In genomic region chr7:47991741-47992311, GRCh38 we compare ENCODE assay signal across 8 cellular contexts. TPM values are rescaled to one million over a fixed set of nuclear protein-coding genes. Genes with fewer than 3 reads are reported as not detected.
DNase-seq lines count a peak whose midpoint lies in the region; ATAC-seq and TF ChIP-seq lines count a peak whose summit lies in the region.

No MANE protein-coding gene starts in this region.

- H3K4me3 ChIP-seq in HL-60 (replicated peaks; ENCODE audit: insufficient read depth, low read length) (peak overlapping the region; percentile 59), ovary (peak overlapping the region; percentile 37), thymus (ENCODE audit: low read length) (peak overlapping the region; percentile 65)

- TF ChIP-seq EP300 in ovary (IDR thresholded peaks at IDR 0.05) = no peak

- H3K4me3 Mint-ChIP-seq in activated naive CD4-positive, alpha-beta T cell treated with anti-CD3 and anti-CD28 coated beads, Interleukin-2, amount 10 ng/mL, durations not matched to agents 7 days and 5 days = peak overlapping the region; percentile 79
- peak overlapping the region; percentile 88 for H3K4me3 Mint-ChIP-seq in glutamatergic neuron (ENCODE audit: unreplicated experiment)

- H3K4me1 Mint-ChIP-seq in activated naive CD4-positive, alpha-beta T cell treated with anti-CD3 and anti-CD28 coated beads, Interleukin-2, amount 10 ng/mL, durations not matched to agents 7 days and 5 days = peaks cover 23% of the 10 kb centered on the region
- H3K4me1 Mint-ChIP-seq in glutamatergic neuron (ENCODE audit: low read depth, unreplicated experiment) = peaks cover 23% of the 10 kb centered on the region

- CTCF ChIA-PET in activated naive CD4-positive, alpha-beta T cell treated with anti-CD3 and anti-CD28 coated beads, Interleukin-2, amount 10 ng/mL, durations not matched to agents 7 days and 5 days (lab: Charles Lee) = interaction anchor here (0.7 to 3.5 kb wide), 23 partner anchors 9 to 163 kb away, joined by 3 to 84 read pairs (median 4); partner anchors contain the start of gene UPP1

- WGBS in ovary, 3 donors = 8 to 20% (median 13%) methylated on average over 26 of the region's 26 CpGs
- 1% methylated on average over 26 of the region's 26 CpGs for WGBS in thymus

- peak overlapping the region; percentile 91 for H3K27ac Mint-ChIP-seq in activated naive CD4-positive, alpha-beta T cell treated with anti-CD3 and anti-CD28 coated beads, Interleukin-2, amount 10 ng/mL, durations not matched to agents 7 days and 5 days
- H3K27ac Mint-ChIP-seq in glutamatergic neuron (ENCODE audit: unreplicated experiment) = peak overlapping the region; percentile 96

- H3K27me3 ChIP-seq in HL-60 (ENCODE audit: insufficient read depth, poor library complexity, severe bottlenecking) = no peaks in the 10 kb centered on the region
- H3K27me3 ChIP-seq in ovary = no peaks in the 10 kb centered on the region
- no peaks in the 10 kb centered on the region for H3K27me3 ChIP-seq in thymus (ENCODE audit: control insufficient read depth, insufficient read depth)

- H3K9me3 ChIP-seq in ovary = no peaks in the 10 kb centered on the region
- H3K9me3 ChIP-seq in thymus (ENCODE audit: control insufficient read depth) = no peaks in the 10 kb centered on the region

- no peaks in the 10 kb centered on the region for H3K4me1 ChIP-seq in ovary (ENCODE audit: insufficient read depth)
- no peaks in the 10 kb centered on the region for H3K4me1 ChIP-seq in thymus (ENCODE audit: control insufficient read depth, insufficient read depth, low read length)

- no peak for TF ChIP-seq POLR2A in ovary (IDR thresholded peaks at IDR 0.05)

- peak; percentile 86 for DNase-seq in Caki2 (ENCODE audit: low read depth)
- DNase-seq in HL-60 (ENCODE audit: low read depth in 1 of 2, low spot score in 1 of 2) = peak; percentile 57 to 91
- DNase-seq in SHP77 (lab: John Stamatoyannopoulos, UW) = peak; percentile 94 to 96
- DNase-seq in activated naive CD4-positive, alpha-beta T cell treated with anti-CD3 and anti-CD28 coated beads, Interleukin-2, amount 10 ng/mL, durations not matched to agents 7 days and 5 days = peak; percentile 94
- peak; percentile 92 for DNase-seq in glutamatergic neuron
- DNase-seq in ovary = peak; percentile 52 to 78 (median 62)

- H3K36me3 ChIP-seq in ovary (no peaks in the 10 kb centered on the region), thymus (ENCODE audit: control insufficient read depth, insufficient read depth) (no peaks in the 10 kb centered on the region)

- in situ Hi-C loops in Caki2 (cut with HindIII; ENCODE audit: low pct_unique_long_range_greater_than_20kb, low sequenced_read_pairs) = no loop called here

- intact Hi-C loops in ovary (cut with DNase I) = loop anchor here in 2 of 4 donors (5.0 to 10.0 kb wide), 3 partner anchors 47 to 115 kb away; partner anchors contain the start of gene PKD1L1 (in 1 of the 2)

- peak; percentile 98 for ATAC-seq in GM19467 (IDR thresholded peaks at IDR 0.05; ENCODE audit: unreplicated experiment)

- TF ChIP-seq CTCF in HL-60 (IDR thresholded peaks at IDR 0.05; ENCODE audit: insufficient read depth, low read length) (peak; percentile 57), glutamatergic neuron (IDR thresholded peaks at IDR 0.05; ENCODE audit: partially characterized antibody, unreplicated experiment) (no peak), ovary (IDR thresholded peaks at IDR 0.05) (peak in 1 of 3 donors; percentile 47)

- H3K27me3 Mint-ChIP-seq in activated naive CD4-positive, alpha-beta T cell treated with anti-CD3 and anti-CD28 coated beads, Interleukin-2, amount 10 ng/mL, durations not matched to agents 7 days and 5 days = no peaks in the 10 kb centered on the region
- no peaks in the 10 kb centered on the region for H3K27me3 Mint-ChIP-seq in glutamatergic neuron (ENCODE audit: unreplicated experiment)

- H3K27ac ChIP-seq in HL-60 (replicated peaks) = peak overlapping the region; percentile 68
- no peak overlapping the region for H3K27ac ChIP-seq in ovary
- H3K27ac ChIP-seq in thymus (ENCODE audit: low read depth) = peak overlapping the region; percentile 97

- H3K9me3 Mint-ChIP-seq in activated naive CD4-positive, alpha-beta T cell treated with anti-CD3 and anti-CD28 coated beads, Interleukin-2, amount 10 ng/mL, durations not matched to agents 7 days and 5 days = peaks cover 2% of the 10 kb centered on the region
- peaks cover 3% of the 10 kb centered on the region for H3K9me3 Mint-ChIP-seq in glutamatergic neuron (ENCODE audit: unreplicated experiment)

- H3K36me3 Mint-ChIP-seq in activated naive CD4-positive, alpha-beta T cell treated with anti-CD3 and anti-CD28 coated beads, Interleukin-2, amount 10 ng/mL, durations not matched to agents 7 days and 5 days = peaks cover 2% of the 10 kb centered on the region
- H3K36me3 Mint-ChIP-seq in glutamatergic neuron (ENCODE audit: unreplicated experiment) = no peaks in the 10 kb centered on the region

RNA-seq across cellular contexts. Expression of gene HUS1, which starts 12.4 kb away (rescaled TPM):
- total RNA-seq in Caki2 (2014; rRNA removed; shearing (Covaris generic); ENCODE audit: low replicate concordance) = 5.1 and 8.7 TPM in 2 replicates
- total RNA-seq in glutamatergic neuron (ENCODE audit: unreplicated experiment) = 40.6 TPM
- total RNA-seq in ovary = 10 to 100 TPM; 10.3 to 27.2 (median 20.7) TPM
- 10 to 100 TPM; 10.0 to 21.4 TPM for polyA plus RNA-seq in ovary
- 10.5 TPM for polyA plus RNA-seq in thymus

RNA-seq across cellular contexts. Expression of gene SUN3, which starts 37.1 kb away (rescaled TPM):
- total RNA-seq in Caki2 (2014; rRNA removed; shearing (Covaris generic); ENCODE audit: low replicate concordance) = not detected in 2 replicates
- total RNA-seq in glutamatergic neuron (ENCODE audit: unreplicated experiment) (not detected), ovary (not detected)
- polyA plus RNA-seq in ovary (not detected), thymus (1.3 TPM)

RNA-seq across cellular contexts. Expression of gene C7orf57, which starts 43.5 kb away (rescaled TPM):
- total RNA-seq in Caki2 (2014; rRNA removed; shearing (Covaris generic); ENCODE audit: low replicate concordance) = 0.26 and 1.6 TPM in 2 replicates
- total RNA-seq in glutamatergic neuron (ENCODE audit: unreplicated experiment) (not detected), ovary (10 to 100 TPM in 1 of 7 donors, 1 to 10 TPM in 1, under 1 TPM in 3, not detected in 2; 0.30 to 18.6 (median 0.38) TPM)
- polyA plus RNA-seq in ovary (under 1 TPM in 1 of 2 donors, not detected in 1; 0.02 TPM), thymus (0.18 TPM)

RNA-seq across cellular contexts. Expression of gene PKD1L1, which starts 43.6 kb away (rescaled TPM):
- not detected in 2 replicates for total RNA-seq in Caki2 (2014; rRNA removed; shearing (Covaris generic); ENCODE audit: low replicate concordance)
- total RNA-seq in glutamatergic neuron (ENCODE audit: unreplicated experiment) = 0.17 TPM
- under 1 TPM; 0.11 to 0.48 (median 0.28) TPM for total RNA-seq in ovary
- polyA plus RNA-seq in ovary = under 1 TPM; 0.13 to 0.22 TPM
- polyA plus RNA-seq in thymus = 0.78 TPM

Comparison
In these comparisons a context has a peak if more than half of its experiments do, and no peak if none do; other contexts are left out.
1. H3K27ac ChIP-seq: peak in HL-60 (single experiment) and thymus (single experiment); none in ovary (0 of 2).
2. Peak in every context shown above with its lines, with median percentiles within 50 percentile points of each other: DNase-seq and H3K4me3 ChIP-seq.